In genomic region chr3:14797731-14798130, GRCh38 we compare ENCODE assay signal across 28 cellular contexts. TPM values are rescaled to one million over a fixed set of nuclear protein-coding genes. Genes with fewer than 3 reads are reported as not detected.
"Had no signal": no experiment of that assay in that cellular context is flagged by ENCODE, and none has a peak within 500 bp of the region (broad histone marks: within the 10 kb centered on the region; RNA-seq: fewer than 3 reads in every experiment).

No MANE protein-coding gene starts in this region.

- DNase-seq: activated B cell treated with CpG ODN at 0.5 μM for 24 hours; activated CD4-positive, alpha-beta T cell treated with anti-CD3 and anti-CD28 coated beads, Interleukin-2, amount 50 U/mL, for 1 hour; activated CD8-positive, alpha-beta T cell treated with anti-CD3 and anti-CD28 coated beads for 36 hours; activated naive CD4-positive, alpha-beta T cell; activated T-cell treated with anti-CD3 and anti-CD28 coated beads, Interleukin-2, amount 50 U/mL, for 4 hours; anterior cingulate cortex; colonic mucosa; effector memory CD4-positive, alpha-beta T cell; erythroblast; gastrocnemius medialis; hippocampal formation; immature natural killer cell; nephron progenitor cell; stimulated activated CD4-positive, alpha-beta T cell treated with anti-CD3 and anti-CD28 coated beads, Interleukin-2, amount 100 ng/mL, for 48 hours; stimulated activated naive CD4-positive, alpha-beta T cell treated with Interleukin-2 at 50 U/mL for 16 hours; T-cell; testis; transverse colon had no signal

- H3K4me1 ChIP-seq: colonic mucosa, pancreas, psoas muscle, testis had no signal

- H3K4me1 Mint-ChIP-seq: activated B cell treated with CpG ODN at 0.5 μM for 24 hours; activated T-helper 17 cell treated with anti-CD3 and anti-CD28 coated beads, Interleukin-2, amount 50 U/mL, for 72 hours; immature natural killer cell; memory B cell; T-cell had no signal

- H3K27ac ChIP-seq: colonic mucosa, dorsolateral prefrontal cortex, gastrocnemius medialis, pancreas, psoas muscle, testis, transverse colon, uterus had no signal

- H3K36me3 Mint-ChIP-seq: activated naive CD8-positive, alpha-beta T cell; immature natural killer cell; T-cell had no signal

- H3K9me3 ChIP-seq: colonic mucosa, gastrocnemius medialis, pancreas, psoas muscle, testis, transverse colon, uterus had no signal

- H3K27ac Mint-ChIP-seq: activated B cell treated with CpG ODN at 0.5 μM for 24 hours; activated CD8-positive, alpha-beta T cell treated with anti-CD3 and anti-CD28 coated beads for 36 hours; activated naive CD8-positive, alpha-beta T cell; activated T-helper 17 cell treated with anti-CD3 and anti-CD28 coated beads, Interleukin-2, amount 50 U/mL, for 72 hours; immature natural killer cell; memory B cell; nephron progenitor cell; T-cell; T-helper 2 cell treated with Interferon-gamma antibody and Interleukin-4, amounts not matched to agents 5 μg/mL and 100 μg/mL, for 36 hours had no signal

- ATAC-seq: activated CD8-positive, alpha-beta T cell treated with anti-CD3 and anti-CD28 coated beads for 36 hours; activated T-cell treated with anti-CD3 and anti-CD28 coated beads, Interleukin-2, amount 50 U/mL, for 4 hours; activated T-helper 17 cell treated with anti-CD3 and anti-CD28 coated beads, Interleukin-2, amount 50 U/mL, for 72 hours; gastrocnemius medialis; pancreas; psoas muscle; T-cell had no signal

- H3K27me3 ChIP-seq: colonic mucosa, gastrocnemius medialis, pancreas, testis, transverse colon, uterus had no signal

- H3K4me3 ChIP-seq: colonic mucosa, dorsolateral prefrontal cortex, gastrocnemius medialis, pancreas, psoas muscle, testis, transverse colon, uterus had no signal

- H3K4me3 Mint-ChIP-seq: activated B cell treated with CpG ODN at 0.5 μM for 24 hours; activated CD8-positive, alpha-beta T cell treated with anti-CD3 and anti-CD28 coated beads for 36 hours; activated naive CD8-positive, alpha-beta T cell; activated T-cell treated with anti-CD3 and anti-CD28 coated beads, Interleukin-2, amount 50 U/mL, for 4 hours; activated T-helper 17 cell treated with anti-CD3 and anti-CD28 coated beads, Interleukin-2, amount 50 U/mL, for 72 hours; immature natural killer cell; memory B cell; nephron progenitor cell; T-cell; T-helper 2 cell treated with Interferon-gamma antibody and Interleukin-4, amounts not matched to agents 5 μg/mL and 100 μg/mL, for 36 hours had no signal

- H3K36me3 ChIP-seq: colonic mucosa, gastrocnemius medialis, pancreas, transverse colon, uterus had no signal

- H3K9me3 Mint-ChIP-seq: activated CD8-positive, alpha-beta T cell treated with anti-CD3 and anti-CD28 coated beads for 36 hours; activated T-cell treated with anti-CD3 and anti-CD28 coated beads, Interleukin-2, amount 50 U/mL, for 4 hours; activated T-helper 17 cell treated with anti-CD3 and anti-CD28 coated beads, Interleukin-2, amount 50 U/mL, for 72 hours; immature natural killer cell; T-helper 2 cell treated with Interferon-gamma antibody and Interleukin-4, amounts not matched to agents 5 μg/mL and 100 μg/mL, for 36 hours had no signal

RNA-seq across cellular contexts. Expression of gene FGD5, which starts 21.0 kb away (rescaled TPM):
- total RNA-seq: activated B cell treated with CpG ODN at 0.5 μM for 24 hours; activated CD8-positive, alpha-beta T cell treated with anti-CD3 and anti-CD28 coated beads for 36 hours; bronchial epithelial cell; myocyte had no signal
- polyA plus RNA-seq: immature natural killer cell had no signal
